Comparison of ENCODE assay signal across 18 cellular contexts in genomic region chr17:16300554-16300953, GRCh38. TPM values are rescaled to one million over a fixed set of nuclear protein-coding genes. Genes with fewer than 3 reads are reported as not detected.
DNase-seq lines count a peak whose midpoint lies in the region; ATAC-seq and TF ChIP-seq lines count a peak whose summit lies in the region.
"Had no signal": no experiment of that assay in that cellular context is flagged by ENCODE, and none has a peak within 500 bp of the region (broad histone marks: within the 10 kb centered on the region; RNA-seq: fewer than 3 reads in every experiment).

No MANE protein-coding gene starts in this region.

- H3K4me3 Mint-ChIP-seq in activated naive CD8-positive, alpha-beta T cell treated with anti-CD3 and anti-CD28 coated beads, Interleukin-2, amount 10 ng/mL, durations not matched to agents 7 days and 5 days, result no peak overlapping the region
- H3K4me3 Mint-ChIP-seq in activated naive CD8-positive, alpha-beta T cell treated with anti-CD3 and anti-CD28 coated beads, Interleukin-2, amount 50 U/mL, for 24 hours, result no peak overlapping the region
- H3K4me3 Mint-ChIP-seq: CD4-positive, alpha-beta T cell had no signal

- POLR2A ChIA-PET in activated naive CD8-positive, alpha-beta T cell treated with anti-CD3 and anti-CD28 coated beads, Interleukin-2, amount 10 ng/mL, durations not matched to agents 7 days and 5 days (lab: Charles Lee), result no interaction called here

- H3K36me3 ChIP-seq in adipocyte (ENCODE audit: control insufficient read depth, insufficient read depth, low read length, severe bottlenecking), result peaks cover 13% of the 10 kb centered on the region
- no peaks in the 10 kb centered on the region for H3K36me3 ChIP-seq in hepatocyte (replicated peaks; ENCODE audit: insufficient read depth, low read depth)
- no peaks in the 10 kb centered on the region for H3K36me3 ChIP-seq in transverse colon
- H3K36me3 ChIP-seq: HAP-1 had no signal

- no peak for ATAC-seq in activated naive CD8-positive, alpha-beta T cell treated with anti-CD3 and anti-CD28 coated beads, Interleukin-2, amount 10 ng/mL, durations not matched to agents 7 days and 5 days (ENCODE audit: low read depth)
- no peak for ATAC-seq in activated naive CD8-positive, alpha-beta T cell treated with anti-CD3 and anti-CD28 coated beads, Interleukin-2, amount 50 U/mL, for 24 hours
- ATAC-seq in GM18870 (IDR thresholded peaks at IDR 0.05; ENCODE audit: unreplicated experiment) (no peak), HG03342 (IDR thresholded peaks at IDR 0.05; ENCODE audit: unreplicated experiment) (no peak)
- ATAC-seq: A549 had no signal

- H3K4me3 ChIP-seq in adipocyte (ENCODE audit: low read length), result no peak overlapping the region
- no peak overlapping the region for H3K4me3 ChIP-seq in hepatocyte
- H3K4me3 ChIP-seq in transverse colon, result no peak overlapping the region
- H3K4me3 ChIP-seq: A549, GM23248, HAP-1 had no signal

- H3K9me3 ChIP-seq in adipocyte (ENCODE audit: control insufficient read depth, low read length) (no peaks in the 10 kb centered on the region), hepatocyte (ENCODE audit: low read depth) (no peaks in the 10 kb centered on the region), transverse colon (no peaks in the 10 kb centered on the region)
- H3K9me3 ChIP-seq: A549, HAP-1 had no signal

- H3K4me1 Mint-ChIP-seq in activated naive CD8-positive, alpha-beta T cell treated with anti-CD3 and anti-CD28 coated beads, Interleukin-2, amount 10 ng/mL, durations not matched to agents 7 days and 5 days, result peaks cover 11% of the 10 kb centered on the region
- peaks cover 18% of the 10 kb centered on the region for H3K4me1 Mint-ChIP-seq in activated naive CD8-positive, alpha-beta T cell treated with anti-CD3 and anti-CD28 coated beads, Interleukin-2, amount 50 U/mL, for 24 hours

- H3K27ac Mint-ChIP-seq in activated naive CD8-positive, alpha-beta T cell treated with anti-CD3 and anti-CD28 coated beads, Interleukin-2, amount 10 ng/mL, durations not matched to agents 7 days and 5 days, result no peak overlapping the region
- no peak overlapping the region for H3K27ac Mint-ChIP-seq in activated naive CD8-positive, alpha-beta T cell treated with anti-CD3 and anti-CD28 coated beads, Interleukin-2, amount 50 U/mL, for 24 hours
- H3K27ac Mint-ChIP-seq: CD4-positive, alpha-beta T cell had no signal

- no peaks in the 10 kb centered on the region for H3K9me2 ChIP-seq in hepatocyte (replicated peaks; ENCODE audit: insufficient read depth)

- TF ChIP-seq POLR2A in transverse colon (IDR thresholded peaks at IDR 0.05), result no peak

- H3K9me3 Mint-ChIP-seq in activated naive CD8-positive, alpha-beta T cell treated with anti-CD3 and anti-CD28 coated beads, Interleukin-2, amount 10 ng/mL, durations not matched to agents 7 days and 5 days, result no peaks in the 10 kb centered on the region
- no peaks in the 10 kb centered on the region for H3K9me3 Mint-ChIP-seq in activated naive CD8-positive, alpha-beta T cell treated with anti-CD3 and anti-CD28 coated beads, Interleukin-2, amount 50 U/mL, for 24 hours
- H3K9me3 Mint-ChIP-seq: CD4-positive, alpha-beta T cell had no signal

- H3K4me2 ChIP-seq in hepatocyte, result no peak overlapping the region
- H3K4me2 ChIP-seq: A549 had no signal

- H2AFZ ChIP-seq in hepatocyte, result no peak overlapping the region
- H2AFZ ChIP-seq: GM23248 had no signal

- H3K79me2 ChIP-seq in hepatocyte, result no peaks in the 10 kb centered on the region

- H3K36me3 Mint-ChIP-seq in activated naive CD8-positive, alpha-beta T cell treated with anti-CD3 and anti-CD28 coated beads, Interleukin-2, amount 10 ng/mL, durations not matched to agents 7 days and 5 days, result peaks cover 1% of the 10 kb centered on the region
- peaks cover 14% of the 10 kb centered on the region for H3K36me3 Mint-ChIP-seq in activated naive CD8-positive, alpha-beta T cell treated with anti-CD3 and anti-CD28 coated beads, Interleukin-2, amount 50 U/mL, for 24 hours (ENCODE audit: low read depth)

- H4K20me1 ChIP-seq in hepatocyte (ENCODE audit: insufficient read depth, poor library complexity, severe bottlenecking), result no peaks in the 10 kb centered on the region

- in situ Hi-C loops in transverse colon (cut with MboI; ENCODE audit: low pct_ligation_motif_present in 1 of 4, low pct_unique_long_range_greater_than_20kb in 1 of 4, low sequenced_read_pairs in 3 of 4), result no loop called here

- H3K27me3 ChIP-seq in adipocyte (replicated peaks; ENCODE audit: control insufficient read depth, insufficient read depth, low read length), result no peaks in the 10 kb centered on the region
- H3K27me3 ChIP-seq in hepatocyte, result no peaks in the 10 kb centered on the region
- no peaks in the 10 kb centered on the region for H3K27me3 ChIP-seq in transverse colon

- TF ChIP-seq CTCF in hepatocyte (IDR thresholded peaks at IDR 0.05; ENCODE audit: poor library complexity) (no peak), transverse colon (IDR thresholded peaks at IDR 0.05) (no peak)

- 98% methylated on average over 3 of the region's 3 CpGs for WGBS in hepatocyte (ENCODE audit: low lambda C conversion rate, missing lambda C conversion rate)
- WGBS in transverse colon (ENCODE audit: low coverage in 1 of 2), 2 donors, result 91 to 100% methylated on average over 1 to 3 of the region's 3 CpGs

- H3K4me1 ChIP-seq in adipocyte (ENCODE audit: control insufficient read depth, insufficient read depth, low read length), result no peaks in the 10 kb centered on the region
- peaks cover 14% of the 10 kb centered on the region for H3K4me1 ChIP-seq in hepatocyte (ENCODE audit: insufficient read depth)
- H3K4me1 ChIP-seq in transverse colon, result peaks cover 0 to 47% (median 16%) of the 10 kb centered on the region in 4 donors

- TF ChIP-seq EP300 in transverse colon (IDR thresholded peaks at IDR 0.05; ENCODE audit: low read depth), result no peak

- no peaks in the 10 kb centered on the region for H3K27me3 Mint-ChIP-seq in activated naive CD8-positive, alpha-beta T cell treated with anti-CD3 and anti-CD28 coated beads, Interleukin-2, amount 10 ng/mL, durations not matched to agents 7 days and 5 days
- no peaks in the 10 kb centered on the region for H3K27me3 Mint-ChIP-seq in activated naive CD8-positive, alpha-beta T cell treated with anti-CD3 and anti-CD28 coated beads, Interleukin-2, amount 50 U/mL, for 24 hours
- H3K27me3 Mint-ChIP-seq: CD4-positive, alpha-beta T cell had no signal

- intact Hi-C loops in transverse colon (cut with DNase I; ENCODE audit: low total_unique reads), result no loop called here

- no peak overlapping the region for H3K9ac ChIP-seq in adipocyte (ENCODE audit: low read length)
- H3K9ac ChIP-seq: GM23248 had no signal

- peak; percentile 5 for DNase-seq in activated naive CD8-positive, alpha-beta T cell treated with anti-CD3 and anti-CD28 coated beads, Interleukin-2, amount 10 ng/mL, durations not matched to agents 7 days and 5 days
- no peak for DNase-seq in activated naive CD8-positive, alpha-beta T cell treated with anti-CD3 and anti-CD28 coated beads, Interleukin-2, amount 50 U/mL, for 24 hours
- DNase-seq in adipocyte (ENCODE audit: low read depth) (peak; percentile 19), hepatocyte (ENCODE audit: low spot score) (no peak), transverse colon (no peak), caudate nucleus (lab: John Stamatoyannopoulos, UW) (no peak)
- DNase-seq: AML-193; CD4-positive, alpha-beta T cell; DMS153; DMS79; GDM1; GM23248 had no signal

- H3K27ac ChIP-seq in hepatocyte (peak overlapping the region; percentile 99), transverse colon (peak overlapping the region in 3 of 4 donors; percentile 81 to 91 (median 87)), caudate nucleus (ENCODE audit: low read depth, low read length) (no peak overlapping the region)
- H3K27ac ChIP-seq: 22Rv1, C4-2B, GM23248 had no signal

RNA-seq across cellular contexts. Expression of gene CENPV, which starts 52.7 kb away (rescaled TPM):
- total RNA-seq in activated naive CD8-positive, alpha-beta T cell treated with anti-CD3 and anti-CD28 coated beads, Interleukin-2, amount 10 ng/mL, durations not matched to agents 7 days and 5 days, result 10 to 100 TPM; 18.6 to 19.7 TPM
- total RNA-seq in hepatocyte (40.4 and 46.2 TPM in 2 replicates), transverse colon (100 to 1,000 TPM in 1 of 4 donors, 10 to 100 TPM in 3; 27.0 to 156 (median 57.1) TPM)
- polyA plus RNA-seq in hepatocyte, result 51.0 and 52.4 TPM in 2 replicates

Comparison
In these comparisons a context has a peak if more than half of its experiments do, and no peak if none do; other contexts are left out.
1. DNase-seq: peak in activated naive CD8-positive, alpha-beta T cell treated with anti-CD3 and anti-CD28 coated beads, Interleukin-2, amount 10 ng/mL, durations not matched to agents 7 days and 5 days (single experiment) and adipocyte (single experiment); none in activated naive CD8-positive, alpha-beta T cell treated with anti-CD3 and anti-CD28 coated beads, Interleukin-2, amount 50 U/mL, for 24 hours (single experiment), hepatocyte (single experiment), transverse colon (single experiment) and caudate nucleus (0 of 61).